In genomic region chr17:36534117-36534880, GRCh38 we compare ENCODE assay signal across 8 cellular contexts. TPM values are rescaled to one million over a fixed set of nuclear protein-coding genes. Genes with fewer than 3 reads are reported as not detected.
DNase-seq lines count a peak whose midpoint lies in the region; ATAC-seq and TF ChIP-seq lines count a peak whose summit lies in the region.

Gene MYO19, minus strand, starts transcription at chr17:36534868. Its CDS starts 2,330 bp downstream, at chr17:36532538.

- H3K9me3 ChIP-seq in mesodermal cell (ENCODE audit: control insufficient read depth, low read length), result no peaks in the 10 kb centered on the region

- H3K36me3 ChIP-seq in BJ (ENCODE audit: control insufficient read depth, insufficient read depth, low read length) (peaks cover 2% of the 10 kb centered on the region), mesodermal cell (ENCODE audit: control insufficient read depth, insufficient read depth, low read length) (peaks cover 72% of the 10 kb centered on the region)

- H3K4me3 ChIP-seq in BJ (ENCODE audit: low read depth, low read length) (peak within 1 kb of the TSS; percentile 52), mesodermal cell (ENCODE audit: extremely low read depth, insufficient read depth, low read length, poor library complexity, severe bottlenecking) (peak within 1 kb of the TSS; percentile 80)

- peak; percentile 11 for ATAC-seq in HG03469 (IDR thresholded peaks at IDR 0.05; ENCODE audit: unreplicated experiment)
- peak; percentile 41 to 43 for ATAC-seq in stimulated activated naive B cell treated with anti-CD40 and anti-IgM and Interleukin-4, amounts not matched to agents 10 μg/mL and 1 μg/mL and 100 μg/mL, for 72 hours (replicated peaks)

- DNase-seq in BJ (ENCODE audit: low read depth) (peak; percentile 11), GM19240 (ENCODE audit: insufficient read length, low spot score) (peak; percentile 16), NCI-H748 (lab: John Stamatoyannopoulos, UW; ENCODE audit: unreplicated experiment) (peak; percentile 90)
- peak; percentile 18 to 28 for DNase-seq in activated CD8-positive, alpha-beta memory T cell treated with anti-CD3 and anti-CD28 coated beads for 4 hours (ENCODE audit: low read depth in 2 of 2)
- DNase-seq in stimulated activated naive B cell treated with anti-CD40 and anti-IgM and Interleukin-4, amounts not matched to agents 10 μg/mL and 1 μg/mL and 100 μg/mL, for 72 hours, result peak; percentile 58

- H3K27me3 Mint-ChIP-seq in stimulated activated naive B cell treated with anti-CD40 and anti-IgM and Interleukin-4, amounts not matched to agents 10 μg/mL and 1 μg/mL and 100 μg/mL, for 72 hours, result no peaks in the 10 kb centered on the region

- peaks cover 27 to 48% of the 10 kb centered on the region in 2 donors for H3K36me3 Mint-ChIP-seq in stimulated activated naive B cell treated with anti-CD40 and anti-IgM and Interleukin-4, amounts not matched to agents 10 μg/mL and 1 μg/mL and 100 μg/mL, for 72 hours

- H3K27ac Mint-ChIP-seq in stimulated activated naive B cell treated with anti-CD40 and anti-IgM and Interleukin-4, amounts not matched to agents 10 μg/mL and 1 μg/mL and 100 μg/mL, for 72 hours, result peak within 1 kb of the TSS; percentile 99

- peaks cover 24 to 44% of the 10 kb centered on the region in 2 donors for H3K4me1 Mint-ChIP-seq in stimulated activated naive B cell treated with anti-CD40 and anti-IgM and Interleukin-4, amounts not matched to agents 10 μg/mL and 1 μg/mL and 100 μg/mL, for 72 hours

- peak; percentile 65 for TF ChIP-seq CTCF in BJ (IDR thresholded peaks at IDR 0.05; ENCODE audit: insufficient read depth, low read depth, low read length)

- peak within 1 kb of the TSS; percentile 95 for H3K27ac ChIP-seq in mesodermal cell (ENCODE audit: low read depth, low read length, severe bottlenecking)

- in situ Hi-C loops in endometrial microvascular endothelial cells (cut with HindIII; ENCODE audit: inconsistent ontology term, low pct_unique_long_range_greater_than_20kb, low sequenced_read_pairs), result no loop called here

- CTCF ChIA-PET in BJ (lab: Yijun Ruan, JAX), result interaction anchor here (0.6 to 2.9 kb wide), 7 partner anchors 9 to 40 kb away, joined by 3 to 6 read pairs (median 3); no protein-coding TSS in a partner anchor

- whole genome bisulfite sequencing in mesodermal cell (ENCODE audit: insufficient coverage in 2 of 2), 2 experiments, result 2 to 4% methylated on average over 18 to 34 of the region's 44 CpGs

- no peaks in the 10 kb centered on the region for H3K27me3 ChIP-seq in BJ (ENCODE audit: control insufficient read depth, insufficient read depth, low read length)

- H3K4me1 ChIP-seq in mesodermal cell (ENCODE audit: control insufficient read depth, insufficient read depth, low read length, poor library complexity, severe bottlenecking), result peaks cover 11% of the 10 kb centered on the region

- H3K4me3 Mint-ChIP-seq in stimulated activated naive B cell treated with anti-CD40 and anti-IgM and Interleukin-4, amounts not matched to agents 10 μg/mL and 1 μg/mL and 100 μg/mL, for 72 hours, result peak within 1 kb of the TSS; percentile 95 to 96

- H3K9me3 Mint-ChIP-seq in stimulated activated naive B cell treated with anti-CD40 and anti-IgM and Interleukin-4, amounts not matched to agents 10 μg/mL and 1 μg/mL and 100 μg/mL, for 72 hours, result no peaks in the 10 kb centered on the region

- POLR2A ChIA-PET in BJ (lab: Charles Lee), result no interaction called here

RNA-seq across cellular contexts. Expression of gene MYO19, which starts in this region (rescaled TPM):
- polyA plus RNA-seq in BJ (2011; rRNA removed), result 32.9 and 46.9 TPM in 2 replicates
- 46.1 and 63.3 TPM in 2 replicates for polyA minus RNA-seq in BJ (2011; rRNA and poly(A)+ RNA removed)
- total RNA-seq in endometrial microvascular endothelial cells (ENCODE audit: inconsistent ontology term), result 79.4 TPM
- 46.2 TPM for polyA plus RNA-seq in mesodermal cell (2013, experiment 1 of 2)
- polyA plus RNA-seq in mesodermal cell (2013, experiment 2 of 2), result 36.0 TPM

Comparison
In these comparisons a context has a peak if more than half of its experiments do, and no peak if none do; other contexts are left out.
1. Peak in every context shown above with its lines: DNase-seq, ATAC-seq, H3K4me3 ChIP-seq and H3K27ac ChIP-seq.
2. DNase-seq: peak in every context shown above with its lines; median percentile 90 in NCI-H748; 58 in stimulated activated naive B cell treated with anti-CD40 and anti-IgM and Interleukin-4, amounts not matched to agents 10 μg/mL and 1 μg/mL and 100 μg/mL, for 72 hours; 23 in activated CD8-positive, alpha-beta memory T cell treated with anti-CD3 and anti-CD28 coated beads for 4 hours; 16 in GM19240; 11 in BJ.